Comparison of ENCODE assay signal across 17 cellular contexts in genomic region chr10:44314802-44315460, GRCh38.
"Had no signal": no experiment of that assay in that cellular context is flagged by ENCODE, and none has a peak within 500 bp of the region (broad histone marks: within the 10 kb centered on the region; RNA-seq: fewer than 3 reads in every experiment).

No MANE protein-coding gene starts in this region.

- ATAC-seq: SK-N-SH treated with all-trans-retinoic acid at 6 μM for 48 hours had no signal

- DNase-seq: KBM-7, MV-4-11, NCI-H1048, NCI-H1105, NCI-H1417, NCI-H1436 treated with DMSO at 0.1 percent for 48 hours, NCI-H1694, NCI-H187 treated with DMSO at 0.1 percent for 48 hours, NCI-H2029 treated with DMSO at 0.1 percent for 48 hours, NCI-H2107, NCI-H2227 treated with DMSO at 0.1 percent for 48 hours, NCI-H524, NCI-H69, NCI-H774, RPMI8226, SHP77 had no signal
